ENCODE assay signal across 17 cellular contexts in genomic region chr10:132425029-132425758, GRCh38. TPM values are rescaled to one million over a fixed set of nuclear protein-coding genes. Genes with fewer than 3 reads are reported as not detected.
DNase-seq lines count a peak whose midpoint lies in the region; ATAC-seq, FAIRE-seq and TF ChIP-seq lines count a peak whose summit lies in the region.
"Had no signal": no experiment of that assay in that cellular context is flagged by ENCODE, and none has a peak within 500 bp of the region (broad histone marks: within the 10 kb centered on the region; RNA-seq: fewer than 3 reads in every experiment).

No MANE protein-coding gene starts in this region.

- H3K36me3 ChIP-seq in GM12878 (ENCODE audit: control insufficient read depth in 2 of 2, insufficient read depth in 2 of 2, low read length in 1 of 2) (no peaks in the 10 kb centered on the region), kidney (ENCODE audit: control insufficient read depth in 1 of 2, insufficient read depth in 2 of 2, low read length in 2 of 2) (peaks cover 0 to 7% of the 10 kb centered on the region in 2 donors), adrenal gland (replicated peaks in 1 of 2) (no peaks in the 10 kb centered on the region), esophagus squamous epithelium (peaks cover 0 to 15% (median 0%) of the 10 kb centered on the region in 3 donors)
- H3K36me3 ChIP-seq: Peyer's patch had no signal

- no peak for TF ChIP-seq RAD21 in GM12878 (IDR thresholded peaks at IDR 0.05; ENCODE audit: insufficient read depth, low read depth, low read length)

- no TSS peak for BruUV-seq in GM12878 (replicated peaks; lab: Mats Ljungman, UMichigan)

- POLR2A ChIA-PET in GM12878 (lab: Charles Lee), result no interaction called here

- H3K27ac ChIP-seq in right cardiac atrium (ENCODE audit: low read length) (no peak overlapping the region), GM12878 (ENCODE audit: control insufficient read depth, insufficient read depth) (no peak overlapping the region), kidney (ENCODE audit: low read depth in 2 of 2, low read length in 2 of 2) (no peak overlapping the region), adrenal gland (no peak overlapping the region), esophagus squamous epithelium (peak overlapping the region in 1 of 4 donors; percentile 93)
- H3K27ac ChIP-seq: 22Rv1, C4-2B, GM23248 had no signal

- no peaks in the 10 kb centered on the region for H3K9me3 ChIP-seq in right cardiac atrium (ENCODE audit: control insufficient read depth, low read length)
- no peaks in the 10 kb centered on the region for H3K9me3 ChIP-seq in GM12878 (replicated peaks; ENCODE audit: control insufficient read depth, insufficient read depth, low read length)
- H3K9me3 ChIP-seq in kidney (ENCODE audit: control insufficient read depth in 1 of 2, low read length in 2 of 2), result no peaks in the 10 kb centered on the region
- no peaks in the 10 kb centered on the region for H3K9me3 ChIP-seq in adrenal gland (replicated peaks in 1 of 3)
- no peaks in the 10 kb centered on the region for H3K9me3 ChIP-seq in esophagus squamous epithelium
- H3K9me3 ChIP-seq: Peyer's patch had no signal

- peaks cover 8% of the 10 kb centered on the region for H3K4me1 ChIP-seq in right cardiac atrium (ENCODE audit: control insufficient read depth, insufficient read depth, low read length)
- H3K4me1 ChIP-seq in GM12878 (ENCODE audit: control insufficient read depth, insufficient read depth, low read length), result peaks cover 26% of the 10 kb centered on the region
- peaks cover 6 to 32% of the 10 kb centered on the region in 2 donors for H3K4me1 ChIP-seq in kidney (ENCODE audit: control insufficient read depth in 1 of 2, insufficient read depth in 1 of 2, low read depth in 1 of 2, low read length in 2 of 2)
- H3K4me1 ChIP-seq in adrenal gland (replicated peaks in 1 of 2), result peaks cover 32 to 39% of the 10 kb centered on the region in 2 donors
- peaks cover 26 to 61% (median 50%) of the 10 kb centered on the region in 3 donors for H3K4me1 ChIP-seq in esophagus squamous epithelium

- ATAC-seq in right cardiac atrium (no peak), GM12878 (no peak), HG03097 (IDR thresholded peaks at IDR 0.05; ENCODE audit: low FRiP score, unreplicated experiment) (no peak)

- TF ChIP-seq EP300 in GM12878 (IDR thresholded peaks at IDR 0.05; ENCODE audit: borderline replicate concordance in 1 of 2, control insufficient read depth in 1 of 2, low read depth in 2 of 2, low read length in 2 of 2), result no peak

- H3K4me2 ChIP-seq in GM12878 (ENCODE audit: control insufficient read depth, insufficient read depth), result no peak overlapping the region

- intact Hi-C loops in right cardiac atrium (cut with DNase I), result no loop called here
- intact Hi-C loops in cardiac septum (cut with DNase I), result no loop called here
- intact Hi-C loops in GM12878 (cut with micrococcal nuclease; ENCODE audit: unreplicated experiment), result no loop called here
- intact Hi-C loops in kidney (cut with DNase I), result no loop called here
- intact Hi-C loops in adrenal gland (cut with DNase I), result no loop called here
- intact Hi-C loops in esophagus squamous epithelium (cut with DNase I), result no loop called here

- DNase-seq in right cardiac atrium, result peak in 2 of 3 donors; percentile 24 to 50
- no peak for DNase-seq in cardiac septum (ENCODE audit: low spot score)
- no peak for DNase-seq in GM12878 (ENCODE audit: low read depth, low spot score)
- DNase-seq in kidney, result peak; percentile 46
- no peak for DNase-seq in adrenal gland
- no peak for DNase-seq in islet precursor cell
- no peak for DNase-seq in esophagus squamous epithelium (lab: John Stamatoyannopoulos, UW)
- DNase-seq: COR-L47, GM23248, Kasumi-1, NCI-H2029, Peyer's patch, SHP77 treated with DMSO at 0.1 percent for 48 hours had no signal

- H3K27me3 ChIP-seq in right cardiac atrium (ENCODE audit: control insufficient read depth, insufficient read depth), result no peaks in the 10 kb centered on the region
- H3K27me3 ChIP-seq in GM12878 (replicated peaks in 1 of 2; ENCODE audit: control insufficient read depth in 2 of 2, insufficient read depth in 2 of 2, low read length in 1 of 2), result no peaks in the 10 kb centered on the region; a peak in 1 of 4 replicates
- no peaks in the 10 kb centered on the region for H3K27me3 ChIP-seq in adrenal gland
- no peaks in the 10 kb centered on the region for H3K27me3 ChIP-seq in esophagus squamous epithelium
- H3K27me3 ChIP-seq: Peyer's patch had no signal

- H2AFZ ChIP-seq in GM12878 (ENCODE audit: control insufficient read depth, low read depth, low read length), result no peak overlapping the region
- H2AFZ ChIP-seq: GM23248 had no signal

- in situ Hi-C loops in GM12878 (cut with MboI), result no loop called here

- RAD21 ChIA-PET in GM12878 (lab: Charles Lee; ENCODE audit: unreplicated experiment), result interaction anchor here (0.6 kb wide), 1 partner anchor 117 kb away, joined by 3 read pairs; the partner anchor contains the start of gene STK32C

- CTCF ChIA-PET in GM12878 (lab: Yijun Ruan, JAX), result no interaction called here

- H3K9ac ChIP-seq in GM12878 (ENCODE audit: control insufficient read depth, insufficient read depth, low read length), result no peak overlapping the region
- H3K9ac ChIP-seq in kidney (ENCODE audit: low read length in 2 of 2), result no peak overlapping the region
- H3K9ac ChIP-seq: GM23248 had no signal

- H3K4me3 ChIP-seq in right cardiac atrium (ENCODE audit: low read length) (no peak overlapping the region), GM12878 (no peak overlapping the region), kidney (ENCODE audit: low read length in 2 of 2) (no peak overlapping the region), adrenal gland (no peak overlapping the region), esophagus squamous epithelium (no peak overlapping the region)
- H3K4me3 ChIP-seq: GM23248, Peyer's patch had no signal

- no peak for FAIRE-seq in GM12878 (lab: Jason Lieb, UNC)
- FAIRE-seq in kidney (lab: Jason Lieb, UNC), result no peak
- FAIRE-seq: GM18507 had no signal

- H3K79me2 ChIP-seq in GM12878 (ENCODE audit: control insufficient read depth, insufficient read depth, low read length), result no peaks in the 10 kb centered on the region

- SMC1A ChIA-PET in GM12878 (lab: Charles Lee; ENCODE audit: uncharacterized antibody, unreplicated experiment), result no interaction called here

- TF ChIP-seq POLR2A in GM12878 (IDR thresholded peaks at IDR 0.05; ENCODE audit: low read depth, low read length), result no peak
- no peak for TF ChIP-seq POLR2A in adrenal gland (IDR thresholded peaks at IDR 0.05)
- no peak for TF ChIP-seq POLR2A in esophagus squamous epithelium (IDR thresholded peaks at IDR 0.05)

- 95% methylated on average over 61 of the region's 61 CpGs for WGBS in right cardiac atrium
- 93% methylated on average over 49 of the region's 61 CpGs for WGBS in GM12878 (ENCODE audit: insufficient coverage, insufficient replicate concordance, low lambda C conversion rate, missing lambda C conversion rate)
- WGBS in adrenal gland, 4 donors, result 91 to 95% (median 94%) methylated on average over 26 to 61 of the region's 61 CpGs
- WGBS in esophagus squamous epithelium, 2 donors, result 94 to 97% methylated on average over 22 to 37 of the region's 61 CpGs

- TF ChIP-seq CTCF in GM12878 (IDR thresholded peaks at IDR 0.05 in 2 of 3, conservative IDR thresholded peaks at IDR 0.05 in 1 of 3; ENCODE audit: control insufficient read depth in 2 of 3, extremely low read depth in 1 of 3, insufficient read depth in 1 of 3, low read depth in 3 of 3, low read length in 3 of 3) (no peak), kidney (IDR thresholded peaks at IDR 0.05; ENCODE audit: borderline replicate concordance, extremely low read depth, insufficient read depth) (no peak), adrenal gland (IDR thresholded peaks at IDR 0.05) (no peak), esophagus squamous epithelium (IDR thresholded peaks at IDR 0.05) (no peak)

- no peaks in the 10 kb centered on the region for H4K20me1 ChIP-seq in GM12878 (ENCODE audit: control insufficient read depth, insufficient read depth)

TF ChIP-seq in GM12878, 131 proteins besides CTCF, POLR2A, EP300 and RAD21 (continues in another document):
- TF ChIP-seq GATAD2B (conservative IDR thresholded peaks at IDR 0.05; ENCODE audit: low read depth) (no peak), TCF3 (IDR thresholded peaks at IDR 0.05; ENCODE audit: borderline replicate concordance, insufficient read depth, low read depth, low read length) (peak; percentile 81; the same call in 1 of the 2 replicates), KAT2A (conservative IDR thresholded peaks at IDR 0.05; ENCODE audit: control insufficient read depth, low read depth, low read length) (no peak), RBBP5 (conservative IDR thresholded peaks at IDR 0.05) (no peak)

RNA-seq across cellular contexts. Expression of gene PWWP2B, which starts 28.2 kb away (rescaled TPM):
- 10 to 100 TPM in 2 of 4 donors, 1 to 10 TPM in 2; 7.0 to 10.6 (median 9.6) TPM for total RNA-seq in right cardiac atrium
- polyA plus RNA-seq in right cardiac atrium, result 9.1 TPM
- total RNA-seq in cardiac septum, result 14.3 TPM
- 0.44 and 0.90 TPM in 2 replicates for total RNA-seq in GM12878 (2013; cell fraction: nucleolus; rRNA removed)
- 0.38 and 0.56 TPM in 2 replicates for total RNA-seq in GM12878 (2014; rRNA removed)
- total RNA-seq in GM12878 (2014; rRNA removed; fragmentation: Illumina TruSeq; extraction: Trizol), result 0.04 TPM in 1 of 2 replicates, not detected in the other
- total RNA-seq in GM12878 (2021), result 0.72 and 0.87 TPM in 2 replicates
- polyA plus RNA-seq in GM12878 (2011; ENCODE audit: low read depth), result not detected
- not detected in 2 replicates for polyA plus RNA-seq in GM12878 (2011; rRNA removed)
- 0.03 TPM in 1 of 2 replicates, not detected in the other for polyA plus RNA-seq in GM12878 (2011; cell fraction: cytosol; rRNA removed)
- polyA plus RNA-seq in GM12878 (2011; cell fraction: nucleus; rRNA removed), result not detected in 2 replicates
- 0.22 and 0.49 TPM in 2 replicates for polyA plus RNA-seq in GM12878 (2012)
- 0.04 TPM in 1 of 2 replicates, not detected in the other for polyA plus RNA-seq in GM12878 (2014; fragmentation: Illumina TruSeq; extraction: Trizol)
- polyA plus RNA-seq in GM12878 (2014; fragmentation: Nextera tagmentation; extraction: Ambion mirVana), result not detected
- polyA plus RNA-seq in GM12878 (2014; rRNA removed), result 0.30 and 0.59 TPM in 2 replicates
- under 1 TPM in 1 of 2 experiments, not detected in 1; 0.14 TPM for polyA plus RNA-seq in GM12878 (2016; fragmentation: Nextera tagmentation; extraction: Ambion mirVana)
- polyA minus RNA-seq in GM12878 (2011; rRNA and poly(A)+ RNA removed), result not detected in 2 replicates
- polyA minus RNA-seq in GM12878 (2011; cell fraction: cytosol; rRNA and poly(A)+ RNA removed), result 0.67 TPM in 1 of 2 replicates, not detected in the other
- not detected in 2 replicates for polyA minus RNA-seq in GM12878 (2011; cell fraction: nucleus; rRNA and poly(A)+ RNA removed)
- 24.3 TPM for total RNA-seq in kidney
- 12.9 TPM for polyA plus RNA-seq in kidney (ENCODE audit: insufficient read depth, low read depth, low replicate concordance)
- 10 to 100 TPM; 31.6 to 75.3 (median 42.2) TPM for total RNA-seq in adrenal gland
- 10 to 100 TPM in 2 of 3 donors, 1 to 10 TPM in 1; 3.4 to 34.0 (median 33.5) TPM for polyA plus RNA-seq in adrenal gland
- 10 to 100 TPM; 14.9 to 27.3 (median 16.7) TPM for total RNA-seq in esophagus squamous epithelium

Comparison
In these comparisons a context has a peak if more than half of its experiments do, and no peak if none do; other contexts are left out.
1. DNase-seq: peak in right cardiac atrium (2 of 3) and kidney (single experiment); none in cardiac septum (single experiment), GM12878 (single experiment), adrenal gland (0 of 7), islet precursor cell (single experiment) and esophagus squamous epithelium (single experiment).